In genomic region chr3:16112910-16113504, GRCh38 we compare ENCODE assay signal across 15 cellular contexts.
DNase-seq lines count a peak whose midpoint lies in the region; ATAC-seq, FAIRE-seq and TF ChIP-seq lines count a peak whose summit lies in the region.
"Had no signal": no experiment of that assay in that cellular context is flagged by ENCODE, and none has a peak within 500 bp of the region (broad histone marks: within the 10 kb centered on the region; RNA-seq: fewer than 3 reads in every experiment).

No MANE protein-coding gene starts in this region.

- H3K4me1 Mint-ChIP-seq in astrocyte (ENCODE audit: low read depth, unreplicated experiment) = peaks cover 19% of the 10 kb centered on the region
- H3K4me1 Mint-ChIP-seq in stimulated activated effector memory CD8-positive, alpha-beta T cell treated with anti-CD3 and anti-CD28 coated beads, Interleukin-12 subunit alpha, Interleukin-12 subunit beta, amount 100 ng/mL, for 72 hours = no peaks in the 10 kb centered on the region

- peak overlapping the region; percentile 49 for H3K9ac ChIP-seq in astrocyte (ENCODE audit: low read length)

- peak overlapping the region; percentile 80 for H3K27ac ChIP-seq in astrocyte (ENCODE audit: low read depth, low read length)
- peak overlapping the region in 1 of 5 donors; percentile 29 for H3K27ac ChIP-seq in stomach
- H3K27ac ChIP-seq: SJCRH30 had no signal

- peaks cover 2% of the 10 kb centered on the region for H3K36me3 Mint-ChIP-seq in astrocyte (ENCODE audit: low read depth, unreplicated experiment)
- H3K36me3 Mint-ChIP-seq in stimulated activated effector memory CD8-positive, alpha-beta T cell treated with anti-CD3 and anti-CD28 coated beads, Interleukin-12 subunit alpha, Interleukin-12 subunit beta, amount 100 ng/mL, for 72 hours = no peaks in the 10 kb centered on the region

- intact Hi-C loops in stomach (cut with DNase I; ENCODE audit: low total_unique reads) = no loop called here

- peaks cover 15% of the 10 kb centered on the region for H3K4me1 ChIP-seq in astrocyte (ENCODE audit: insufficient read depth, low read length)
- H3K4me1 ChIP-seq in stomach = no peaks in the 10 kb centered on the region
- H3K4me1 ChIP-seq: SJCRH30 had no signal

- H2AFZ ChIP-seq in astrocyte (ENCODE audit: low read depth, low read length) = no peak overlapping the region

- no peaks in the 10 kb centered on the region for H3K9me3 ChIP-seq in astrocyte (ENCODE audit: insufficient read depth, low read depth, low read length)
- H3K9me3 ChIP-seq in stomach = peaks cover 0 to 4% (median 0%) of the 10 kb centered on the region in 4 donors
- H3K9me3 ChIP-seq: SJCRH30 had no signal

- peak overlapping the region; percentile 27 for H3K4me2 ChIP-seq in astrocyte (ENCODE audit: low read length)

- peak; percentile 37 for FAIRE-seq in astrocyte (lab: Jason Lieb, UNC)

- no peaks in the 10 kb centered on the region for H3K27me3 ChIP-seq in astrocyte (ENCODE audit: insufficient read depth, low read length)
- H3K27me3 ChIP-seq in stomach = no peaks in the 10 kb centered on the region
- H3K27me3 ChIP-seq: SJCRH30 had no signal

- TF ChIP-seq POLR2A in stomach (IDR thresholded peaks at IDR 0.05) = no peak

- TF ChIP-seq EP300 in stomach (IDR thresholded peaks at IDR 0.05) = no peak

- H3K27ac Mint-ChIP-seq in astrocyte (ENCODE audit: unreplicated experiment) = peak overlapping the region; percentile 62
- no peak overlapping the region for H3K27ac Mint-ChIP-seq in stimulated activated effector memory CD8-positive, alpha-beta T cell treated with anti-CD3 and anti-CD28 coated beads, Interleukin-12 subunit alpha, Interleukin-12 subunit beta, amount 100 ng/mL, for 72 hours
- H3K27ac Mint-ChIP-seq: CD4-positive, alpha-beta T cell; effector memory CD8-positive, alpha-beta T cell; progenitor cell of endocrine pancreas; stimulated activated naive CD8-positive, alpha-beta T cell treated with anti-CD3 and anti-CD28 coated beads, Interleukin-15, Interleukin-2, amounts not matched to agents 100 ng/mL and 50 ng/mL, for 24 hours had no signal

- H3K36me3 ChIP-seq in astrocyte (ENCODE audit: insufficient read depth, low read length) (no peaks in the 10 kb centered on the region), stomach (no peaks in the 10 kb centered on the region)
- H3K36me3 ChIP-seq: SJCRH30 had no signal

- H3K79me2 ChIP-seq in astrocyte (ENCODE audit: insufficient read depth, low read length) = no peaks in the 10 kb centered on the region

- H3K4me3 ChIP-seq in astrocyte (ENCODE audit: insufficient read depth, low read depth, low read length) (no peak overlapping the region), stomach (no peak overlapping the region)
- H3K4me3 ChIP-seq: SJCRH30 had no signal

- no peak for TF ChIP-seq CTCF in astrocyte (IDR thresholded peaks at IDR 0.05; ENCODE audit: insufficient read depth, low read depth, low read length)
- TF ChIP-seq CTCF in stomach (IDR thresholded peaks at IDR 0.05) = no peak

- ATAC-seq in stimulated activated effector memory CD8-positive, alpha-beta T cell treated with anti-CD3 and anti-CD28 coated beads, Interleukin-12 subunit alpha, Interleukin-12 subunit beta, amount 100 ng/mL, for 72 hours = peak; percentile 41
- no peak for ATAC-seq in HG02870 (IDR thresholded peaks at IDR 0.05; ENCODE audit: unreplicated experiment)
- ATAC-seq in left lobe of liver = no peak
- ATAC-seq: effector memory CD8-positive, alpha-beta T cell had no signal

- DNase-seq in HCEC 1CT = peak; percentile 83
- peak; percentile 86 for DNase-seq in astrocyte (ENCODE audit: low read depth)
- peak; percentile 57 for DNase-seq in glomerular visceral epithelial cell (ENCODE audit: extremely low spot score)
- no peak for DNase-seq in stimulated activated effector memory CD8-positive, alpha-beta T cell treated with anti-CD3 and anti-CD28 coated beads, Interleukin-12 subunit alpha, Interleukin-12 subunit beta, amount 100 ng/mL, for 72 hours (ENCODE audit: low spot score in 2 of 2)
- no peak for DNase-seq in left lobe of liver (ENCODE audit: low spot score)
- no peak for DNase-seq in stomach
- DNase-seq in inferior parietal cortex (ENCODE audit: extremely low spot score) = no peak
- DNase-seq: CD4-positive, alpha-beta T cell; effector memory CD8-positive, alpha-beta T cell; NCI-H1694 treated with DMSO at 0.1 percent for 48 hours; SJCRH30; stimulated activated CD4-positive, alpha-beta T cell treated with anti-CD3 and anti-CD28 coated beads, Interleukin-4, amount 100 ng/mL, for 4 hours had no signal

- no peak overlapping the region for H3K4me3 Mint-ChIP-seq in astrocyte (ENCODE audit: unreplicated experiment)
- no peak overlapping the region for H3K4me3 Mint-ChIP-seq in stimulated activated effector memory CD8-positive, alpha-beta T cell treated with anti-CD3 and anti-CD28 coated beads, Interleukin-12 subunit alpha, Interleukin-12 subunit beta, amount 100 ng/mL, for 72 hours
- H3K4me3 Mint-ChIP-seq: CD4-positive, alpha-beta T cell; effector memory CD8-positive, alpha-beta T cell; stimulated activated naive CD8-positive, alpha-beta T cell treated with anti-CD3 and anti-CD28 coated beads, Interleukin-15, Interleukin-2, amounts not matched to agents 100 ng/mL and 50 ng/mL, for 24 hours had no signal

- no peaks in the 10 kb centered on the region for H4K20me1 ChIP-seq in astrocyte (ENCODE audit: insufficient read depth, low read length)

- 71 to 96% (median 78%) methylated on average over 1 of the region's 1 CpG for WGBS in stomach, 5 donors

- peaks cover 10% of the 10 kb centered on the region for H3K9me3 Mint-ChIP-seq in astrocyte (ENCODE audit: unreplicated experiment)
- H3K9me3 Mint-ChIP-seq in stimulated activated effector memory CD8-positive, alpha-beta T cell treated with anti-CD3 and anti-CD28 coated beads, Interleukin-12 subunit alpha, Interleukin-12 subunit beta, amount 100 ng/mL, for 72 hours = peaks cover 3% of the 10 kb centered on the region
- H3K9me3 Mint-ChIP-seq: CD4-positive, alpha-beta T cell; effector memory CD8-positive, alpha-beta T cell had no signal

- H3K27me3 Mint-ChIP-seq in astrocyte (ENCODE audit: low read depth, unreplicated experiment) = no peaks in the 10 kb centered on the region
- H3K27me3 Mint-ChIP-seq: CD4-positive, alpha-beta T cell; progenitor cell of endocrine pancreas; stimulated activated naive CD8-positive, alpha-beta T cell treated with anti-CD3 and anti-CD28 coated beads, Interleukin-15, Interleukin-2, amounts not matched to agents 100 ng/mL and 50 ng/mL, for 24 hours had no signal

Comparison
In these comparisons a context has a peak if more than half of its experiments do, and no peak if none do; other contexts are left out.
1. DNase-seq: peak in HCEC 1CT (single experiment), astrocyte (single experiment) and glomerular visceral epithelial cell (single experiment); none in stimulated activated effector memory CD8-positive, alpha-beta T cell treated with anti-CD3 and anti-CD28 coated beads, Interleukin-12 subunit alpha, Interleukin-12 subunit beta, amount 100 ng/mL, for 72 hours (0 of 2), left lobe of liver (single experiment), stomach (single experiment) and inferior parietal cortex (single experiment).